8 cellular contexts compared by ENCODE assay signal in genomic region chr4:4575284-4576211, GRCh38. TPM values are rescaled to one million over a fixed set of nuclear protein-coding genes. Genes with fewer than 3 reads are reported as not detected.
DNase-seq lines count a peak whose midpoint lies in the region; ATAC-seq, FAIRE-seq and TF ChIP-seq lines count a peak whose summit lies in the region.

No MANE protein-coding gene starts in this region.

- peak; percentile 57 for ATAC-seq in HG03457 (IDR thresholded peaks at IDR 0.05; ENCODE audit: unreplicated experiment)

- peaks cover 16 to 19% of the 10 kb centered on the region in 2 donors for H3K4me1 Mint-ChIP-seq in immature natural killer cell

- FAIRE-seq in GM19239 (lab: Jason Lieb, UNC), result peak; percentile 62

- DNase-seq in AG20443 (ENCODE audit: low spot score) (peak; percentile 86), GM19239 (ENCODE audit: insufficient read length, low spot score) (peak; percentile 71), T47D (ENCODE audit: low read depth in 1 of 2, low spot score in 1 of 2) (peak; percentile 54 to 56), immature natural killer cell (peak; percentile 64 to 79 (median 68)), UCSD-AML1 (lab: John Stamatoyannopoulos, UW; ENCODE audit: unreplicated experiment) (no peak)
- peak; percentile 64 for DNase-seq in stimulated activated CD4-positive, alpha-beta T cell treated with anti-CD3 and anti-CD28 coated beads, Interleukin-12 subunit alpha, Interleukin-12 subunit beta, amount 100 ng/mL, for 4 hours

- H3K27me3 Mint-ChIP-seq in immature natural killer cell (ENCODE audit: low read depth in 3 of 3), result peaks cover 0 to 6% (median 5%) of the 10 kb centered on the region in 3 donors

- H3K27ac Mint-ChIP-seq in immature natural killer cell, result peak overlapping the region in 5 of 6 donors; percentile 3 to 30 (median 13)

- peak; percentile 65 for TF ChIP-seq CTCF in VCaP (conservative IDR thresholded peaks at IDR 0.05)

- H3K27ac ChIP-seq in VCaP, result peak overlapping the region; percentile 82

- in situ Hi-C loops in T47D (cut with HindIII; ENCODE audit: low pct_unique_long_range_greater_than_20kb, low sequenced_read_pairs), result no loop called here

- H3K4me3 Mint-ChIP-seq in immature natural killer cell, result peak overlapping the region; percentile 74 to 88 (median 85)

- peaks cover 0 to 5% (median 0%) of the 10 kb centered on the region in 3 donors for H3K36me3 Mint-ChIP-seq in immature natural killer cell

- no peaks in the 10 kb centered on the region for H3K9me3 Mint-ChIP-seq in immature natural killer cell

RNA-seq across cellular contexts. Expression of gene STX18, which starts 33.7 kb away (rescaled TPM):
- 10 to 100 TPM; 22.5 to 26.6 (median 23.3) TPM for polyA plus RNA-seq in immature natural killer cell
